ENCODE assay signal across 24 cellular contexts in genomic region chr3:112569265-112569664, GRCh38.
"Had no signal": no experiment of that assay in that cellular context is flagged by ENCODE, and none has a peak within 500 bp of the region (broad histone marks: within the 10 kb centered on the region; RNA-seq: fewer than 3 reads in every experiment).

No MANE protein-coding gene starts in this region.

- H3K27ac ChIP-seq: adrenal gland, ascending aorta, brain microvascular endothelial cell, left ventricle myocardium inferior, pancreas, psoas muscle, right atrium auricular region, thoracic aorta, upper lobe of left lung, VCaP had no signal

- DNase-seq: activated CD4-positive, alpha-beta memory T cell treated with anti-CD3 and anti-CD28 coated beads, Interleukin-2, amount 10 ng/mL, durations not matched to agents 7 days and 5 days; activated CD4-positive, alpha-beta T cell treated with anti-CD3 and anti-CD28 coated beads, Interleukin-2, amount 10 ng/mL, durations not matched to agents 24 days and 14 days; activated gamma-delta T cell; activated naive CD4-positive, alpha-beta T cell treated with anti-CD3 and anti-CD28 coated beads, Interleukin-2, amount 50 U/mL, for 16 hours; adrenal gland; brain microvascular endothelial cell; caudate nucleus; effector memory CD4-positive, alpha-beta T cell; foreskin melanocyte; hippocampal formation; left ventricle myocardium inferior; midbrain; pancreas; psoas muscle; stimulated activated CD4-positive, alpha-beta T cell treated with anti-CD3 and anti-CD28 coated beads, Interleukin-4, amount 100 ng/mL, for 24 hours; stimulated activated naive CD4-positive, alpha-beta T cell treated with Interleukin-2 at 50 U/mL for 16 hours; upper lobe of left lung had no signal

- H3K4me3 ChIP-seq: adrenal gland, ascending aorta, left ventricle myocardium inferior, pancreas, psoas muscle, right atrium auricular region, thoracic aorta, upper lobe of left lung had no signal

- H3K36me3 ChIP-seq: brain microvascular endothelial cell, pancreas had no signal

- H3K4me1 ChIP-seq: adrenal gland, ascending aorta, left ventricle myocardium inferior, pancreas, psoas muscle, right atrium auricular region had no signal

- H3K27me3 ChIP-seq: adrenal gland, ascending aorta, brain microvascular endothelial cell, pancreas, right atrium auricular region, upper lobe of left lung had no signal

- ATAC-seq: activated CD4-positive, CD25-positive, alpha-beta regulatory T cell treated with anti-CD3 and anti-CD28 coated beads, Interleukin-2, amount 50 U/mL, for 24 hours; esophagus mucosa; natural killer cell treated with Interleukin-12 subunit alpha and Interleukin-12 subunit beta and Interleukin-15 and Interleukin-18, amount 100 ng/mL, for 72 hours; pancreas had no signal

- H3K9me3 ChIP-seq: adrenal gland, ascending aorta, left ventricle myocardium inferior, pancreas, psoas muscle, right atrium auricular region, thoracic aorta, upper lobe of left lung had no signal
